ENCODE assay signal across 9 cellular contexts in the genomic region with DNA sequence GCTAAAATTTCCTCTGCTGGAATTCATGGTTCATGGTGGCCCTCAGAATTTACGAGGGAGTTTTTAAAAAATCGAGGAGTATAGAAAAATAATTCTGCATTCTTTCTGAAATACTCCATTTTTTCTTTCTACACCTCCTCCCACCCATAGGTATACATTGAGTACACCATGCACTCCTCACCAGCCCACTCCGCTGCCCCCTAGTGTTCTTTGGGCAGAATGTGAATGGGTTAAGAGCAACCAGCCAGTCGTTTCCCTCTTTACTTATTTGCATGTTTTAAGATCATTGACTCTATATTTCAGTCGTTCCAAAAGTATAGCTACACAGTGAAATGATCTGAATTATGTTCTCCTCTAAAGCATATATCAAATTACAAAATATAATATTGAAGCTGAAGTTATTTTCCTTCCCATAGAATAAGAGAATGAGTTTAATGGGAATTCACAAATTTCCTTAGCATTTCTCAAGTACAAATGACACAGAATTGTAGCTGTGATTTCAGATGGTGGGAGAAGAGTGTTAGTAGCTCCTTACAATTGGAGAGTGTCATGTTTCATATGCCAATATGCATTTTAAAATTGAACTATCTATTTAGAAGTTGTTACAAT.
DNase-seq lines count a peak whose midpoint lies in the region; ATAC-seq, FAIRE-seq and TF ChIP-seq lines count a peak whose summit lies in the region.
"Had no signal": no experiment of that assay in that cellular context is flagged by ENCODE, and none has a peak within 500 bp of the region (broad histone marks: within the 10 kb centered on the region; RNA-seq: fewer than 3 reads in every experiment).

No MANE protein-coding gene starts in this region.

- no peaks in the 10 kb centered on the region for H3K4me1 Mint-ChIP-seq in CD4-positive, alpha-beta memory T cell
- H3K4me1 Mint-ChIP-seq: central memory CD8-positive, alpha-beta T cell had no signal

- no peak overlapping the region for H3K27ac ChIP-seq in left ventricle myocardium inferior (replicated peaks)
- H3K27ac ChIP-seq in CD4-positive, alpha-beta memory T cell (ENCODE audit: low read depth, low read length): no peak overlapping the region

- no peaks in the 10 kb centered on the region for H3K27me3 Mint-ChIP-seq in CD4-positive, alpha-beta memory T cell
- H3K27me3 Mint-ChIP-seq: central memory CD8-positive, alpha-beta T cell had no signal

- H3K4me3 Mint-ChIP-seq in CD4-positive, alpha-beta memory T cell: no peak overlapping the region
- H3K4me3 Mint-ChIP-seq: central memory CD8-positive, alpha-beta T cell had no signal

- ATAC-seq in GM18511 (IDR thresholded peaks at IDR 0.05; ENCODE audit: unreplicated experiment): peak; percentile 68
- no peak for ATAC-seq in activated CD4-positive, CD25-positive, alpha-beta regulatory T cell treated with anti-CD3 and anti-CD28 coated beads, Interleukin-2, amount 50 U/mL, for 24 hours

- POLR2A ChIA-PET in CD4-positive, alpha-beta memory T cell (lab: Charles Lee; ENCODE audit: partially characterized antibody): no interaction called here

- DNase-seq in AG10803 (ENCODE audit: low read depth): peak; percentile 13
- DNase-seq in HTR-8/SVneo (ENCODE audit: insufficient read length, low spot score): peak; percentile 19
- DNase-seq in SHP77 (lab: John Stamatoyannopoulos, UW): peak; percentile 33 to 53
- no peak for DNase-seq in left ventricle myocardium inferior
- DNase-seq in activated naive CD4-positive, alpha-beta T cell treated with anti-CD3 and anti-CD28 coated beads, Interleukin-2, amount 50 U/mL, for 16 hours: no peak
- no peak for DNase-seq in CD4-positive, alpha-beta memory T cell

- TF ChIP-seq CTCF in AG10803 (conservative IDR thresholded peaks at IDR 0.05; ENCODE audit: low read length) (peak; percentile 67), left ventricle myocardium inferior (IDR thresholded peaks at IDR 0.05; ENCODE audit: borderline replicate concordance) (peak; percentile 69)

- H3K4me3 ChIP-seq in AG10803 (ENCODE audit: low read length) (no peak overlapping the region), left ventricle myocardium inferior (no peak overlapping the region)
- H3K4me3 ChIP-seq in CD4-positive, alpha-beta memory T cell (ENCODE audit: low read length in 2 of 2): no peak overlapping the region

- no peaks in the 10 kb centered on the region for H3K36me3 ChIP-seq in left ventricle myocardium inferior
- H3K36me3 ChIP-seq in CD4-positive, alpha-beta memory T cell (ENCODE audit: insufficient read depth, low read length): no peaks in the 10 kb centered on the region

- FAIRE-seq in HTR-8/SVneo (lab: Jason Lieb, UNC): no peak

- no peaks in the 10 kb centered on the region for H3K36me3 Mint-ChIP-seq in CD4-positive, alpha-beta memory T cell

- no peaks in the 10 kb centered on the region for H3K9me3 ChIP-seq in left ventricle myocardium inferior (replicated peaks)
- no peaks in the 10 kb centered on the region for H3K9me3 ChIP-seq in CD4-positive, alpha-beta memory T cell (ENCODE audit: control insufficient read depth in 1 of 2, low read length in 2 of 2)

- H3K27me3 ChIP-seq in left ventricle myocardium inferior (ENCODE audit: low read depth): no peaks in the 10 kb centered on the region
- H3K27me3 ChIP-seq in CD4-positive, alpha-beta memory T cell (ENCODE audit: insufficient read depth, low read length): no peaks in the 10 kb centered on the region

- H3K4me1 ChIP-seq in left ventricle myocardium inferior: no peaks in the 10 kb centered on the region
- H3K4me1 ChIP-seq in CD4-positive, alpha-beta memory T cell (ENCODE audit: insufficient read depth, low read length): no peaks in the 10 kb centered on the region

- H3K9me3 Mint-ChIP-seq in CD4-positive, alpha-beta memory T cell: peaks cover 0 to 14% (median 3%) of the 10 kb centered on the region in 8 donors

- intact Hi-C loops in left ventricle myocardium inferior (cut with micrococcal nuclease): loop anchor here (10.0 kb wide), 1 partner anchor 158 kb away; no protein-coding TSS in a partner anchor
- intact Hi-C loops in CD4-positive, alpha-beta memory T cell (cut with micrococcal nuclease): no loop called here

- CTCF ChIA-PET in CD4-positive, alpha-beta memory T cell (lab: Charles Lee; ENCODE audit: partially characterized antibody): no interaction called here

- H3K27ac Mint-ChIP-seq in CD4-positive, alpha-beta memory T cell: no peak overlapping the region

Comparison
In these comparisons a context has a peak if more than half of its experiments do, and no peak if none do; other contexts are left out.
1. DNase-seq: peak in AG10803 (single experiment), HTR-8/SVneo (single experiment) and SHP77 (2 of 2); none in left ventricle myocardium inferior (single experiment), activated naive CD4-positive, alpha-beta T cell treated with anti-CD3 and anti-CD28 coated beads, Interleukin-2, amount 50 U/mL, for 16 hours (single experiment) and CD4-positive, alpha-beta memory T cell (0 of 5).